29 cellular contexts compared by ENCODE assay signal in the genomic region with DNA sequence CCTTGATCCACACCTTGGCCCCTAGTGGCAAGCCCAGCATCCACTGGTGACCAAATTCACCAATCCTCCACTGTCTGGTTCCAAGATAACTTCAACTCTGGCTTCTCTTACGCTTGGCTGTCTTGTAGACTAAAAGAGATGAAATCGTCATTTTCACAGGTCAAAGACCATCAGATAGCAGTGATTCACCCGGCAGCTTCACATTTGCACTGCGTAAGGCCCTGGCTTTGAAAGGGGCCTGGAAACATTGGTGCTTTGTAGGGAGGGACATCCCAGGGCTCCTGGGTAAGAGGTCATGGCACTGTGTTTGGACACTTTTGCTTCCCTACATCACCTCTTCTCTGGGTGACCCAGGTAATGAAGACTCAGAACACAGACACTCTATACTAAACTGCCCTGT.
"Had no signal": no experiment of that assay in that cellular context is flagged by ENCODE, and none has a peak within 500 bp of the region (broad histone marks: within the 10 kb centered on the region; RNA-seq: fewer than 3 reads in every experiment).

No MANE protein-coding gene starts in this region.

- H3K4me1 ChIP-seq: esophagus muscularis mucosa, thyroid gland, upper lobe of left lung, vagina had no signal

- H3K4me1 Mint-ChIP-seq: activated CD4-positive, alpha-beta memory T cell treated with anti-CD3 and anti-CD28 coated beads, Interleukin-2, amount 10 ng/mL, durations not matched to agents 7 days and 5 days; activated CD4-positive, alpha-beta T cell treated with anti-CD3 and anti-CD28 coated beads, Interleukin-2, amount 10 ng/mL, durations not matched to agents 7 days and 5 days; activated naive CD4-positive, alpha-beta T cell treated with anti-CD3 and anti-CD28 coated beads, Interleukin-2, amount 10 ng/mL, durations not matched to agents 7 days and 5 days; activated naive CD8-positive, alpha-beta T cell treated with anti-CD3 and anti-CD28 coated beads, Interleukin-2, amount 10 ng/mL, durations not matched to agents 7 days and 5 days; central memory CD8-positive, alpha-beta T cell; mesothelial cell of epicardium; naive B cell; stimulated activated naive B cell treated with anti-CD40 and anti-IgM and Interleukin-4, amounts not matched to agents 10 μg/mL and 1 μg/mL and 100 μg/mL, for 72 hours had no signal

- H3K9me3 Mint-ChIP-seq: activated CD4-positive, alpha-beta memory T cell treated with anti-CD3 and anti-CD28 coated beads, Interleukin-2, amount 10 ng/mL, durations not matched to agents 7 days and 5 days; activated CD4-positive, alpha-beta T cell treated with anti-CD3 and anti-CD28 coated beads, Interleukin-2, amount 10 ng/mL, durations not matched to agents 7 days and 5 days; activated naive CD4-positive, alpha-beta T cell treated with anti-CD3 and anti-CD28 coated beads, Interleukin-2, amount 10 ng/mL, durations not matched to agents 7 days and 5 days; activated naive CD8-positive, alpha-beta T cell treated with anti-CD3 and anti-CD28 coated beads, Interleukin-2, amount 10 ng/mL, durations not matched to agents 7 days and 5 days; activated T-cell treated with anti-CD3 and anti-CD28 coated beads, Interleukin-2, amount 50 U/mL, for 24 hours; central memory CD8-positive, alpha-beta T cell; mesothelial cell of epicardium; T-helper 1 cell treated with Interleukin-12 subunit alpha and Interleukin-12 subunit beta and Interleukin-4 antibody, amounts not matched to agents 30 μg/mL and 1 μg/mL, for 36 hours had no signal

- H3K27me3 Mint-ChIP-seq: activated CD4-positive, alpha-beta T cell treated with anti-CD3 and anti-CD28 coated beads, Interleukin-2, amount 10 ng/mL, durations not matched to agents 7 days and 5 days; activated naive CD8-positive, alpha-beta T cell treated with anti-CD3 and anti-CD28 coated beads, Interleukin-2, amount 10 ng/mL, durations not matched to agents 7 days and 5 days had no signal

- H3K27ac ChIP-seq: esophagus muscularis mucosa, stomach, thyroid gland, upper lobe of left lung, vagina had no signal

- H3K36me3 Mint-ChIP-seq: activated naive CD4-positive, alpha-beta T cell treated with anti-CD3 and anti-CD28 coated beads, Interleukin-2, amount 10 ng/mL, durations not matched to agents 7 days and 5 days; activated naive CD8-positive, alpha-beta T cell treated with anti-CD3 and anti-CD28 coated beads, Interleukin-2, amount 10 ng/mL, durations not matched to agents 7 days and 5 days; stimulated activated naive B cell treated with anti-CD40 and anti-IgM and Interleukin-4, amounts not matched to agents 10 μg/mL and 1 μg/mL and 100 μg/mL, for 72 hours had no signal

- H3K9me3 ChIP-seq: esophagus muscularis mucosa, stomach, thyroid gland, upper lobe of left lung, vagina had no signal

- H3K27ac Mint-ChIP-seq: activated CD4-positive, alpha-beta memory T cell treated with anti-CD3 and anti-CD28 coated beads, Interleukin-2, amount 10 ng/mL, durations not matched to agents 7 days and 5 days; activated CD4-positive, alpha-beta T cell treated with anti-CD3 and anti-CD28 coated beads, Interleukin-2, amount 10 ng/mL, durations not matched to agents 7 days and 5 days; activated naive CD4-positive, alpha-beta T cell treated with anti-CD3 and anti-CD28 coated beads, Interleukin-2, amount 10 ng/mL, durations not matched to agents 7 days and 5 days; activated naive CD8-positive, alpha-beta T cell treated with anti-CD3 and anti-CD28 coated beads, Interleukin-2, amount 10 ng/mL, durations not matched to agents 7 days and 5 days; activated T-cell treated with anti-CD3 and anti-CD28 coated beads, Interleukin-2, amount 50 U/mL, for 24 hours; mesothelial cell of epicardium; stimulated activated naive B cell treated with anti-CD40 and anti-IgM and Interleukin-4, amounts not matched to agents 10 μg/mL and 1 μg/mL and 100 μg/mL, for 72 hours; T-helper 1 cell treated with Interleukin-12 subunit alpha and Interleukin-12 subunit beta and Interleukin-4 antibody, amounts not matched to agents 30 μg/mL and 1 μg/mL, for 36 hours had no signal

- DNase-seq: activated CD4-positive, alpha-beta memory T cell treated with anti-CD3 and anti-CD28 coated beads, Interleukin-2, amount 10 ng/mL, durations not matched to agents 7 days and 5 days; activated CD4-positive, alpha-beta T cell treated with anti-CD3 and anti-CD28 coated beads for 1 hour; activated CD4-positive, alpha-beta T cell treated with anti-CD3 and anti-CD28 coated beads, Interleukin-2, amount 10 ng/mL, durations not matched to agents 7 days and 5 days; activated CD8-positive, alpha-beta memory T cell treated with anti-CD3 and anti-CD28 coated beads, Interleukin-2, amount 50 U/mL, for 48 hours; activated gamma-delta T cell; activated naive CD4-positive, alpha-beta T cell treated with anti-CD3 and anti-CD28 coated beads, Interleukin-2, amount 10 ng/mL, durations not matched to agents 7 days and 5 days; activated naive CD8-positive, alpha-beta T cell treated with anti-CD3 and anti-CD28 coated beads, Interleukin-2, amount 10 ng/mL, durations not matched to agents 7 days and 5 days; activated T-cell treated with anti-CD3 and anti-CD28 coated beads, Interleukin-2, amount 50 U/mL, for 24 hours; amniotic stem cell; dermis blood vessel endothelial cell; effector CD4-positive, alpha-beta T cell; left cardiac atrium; mammary epithelial cell; naive B cell; occipital lobe; posterior cingulate gyrus; stimulated activated CD4-positive, alpha-beta T cell treated with anti-CD3 and anti-CD28 coated beads, Interleukin-15, amount 100 ng/mL, for 24 hours; stimulated activated CD4-positive, alpha-beta T cell treated with anti-CD3 and anti-CD28 coated beads, Interleukin-2, amount 100 ng/mL, for 24 hours; stimulated activated naive B cell treated with anti-CD40 and anti-IgM and Interleukin-4, amounts not matched to agents 10 μg/mL and 1 μg/mL and 100 μg/mL, for 72 hours; stomach; T-helper 9 cell; thyroid gland; upper lobe of left lung had no signal

- H3K27me3 ChIP-seq: thyroid gland, upper lobe of left lung, vagina had no signal

- H3K4me3 ChIP-seq: esophagus muscularis mucosa, stomach, thyroid gland, upper lobe of left lung, vagina had no signal

- H3K4me3 Mint-ChIP-seq: activated CD4-positive, alpha-beta memory T cell treated with anti-CD3 and anti-CD28 coated beads, Interleukin-2, amount 10 ng/mL, durations not matched to agents 7 days and 5 days; activated CD4-positive, alpha-beta T cell treated with anti-CD3 and anti-CD28 coated beads, Interleukin-2, amount 10 ng/mL, durations not matched to agents 7 days and 5 days; activated naive CD4-positive, alpha-beta T cell treated with anti-CD3 and anti-CD28 coated beads, Interleukin-2, amount 10 ng/mL, durations not matched to agents 7 days and 5 days; activated naive CD8-positive, alpha-beta T cell treated with anti-CD3 and anti-CD28 coated beads, Interleukin-2, amount 10 ng/mL, durations not matched to agents 7 days and 5 days; activated T-cell treated with anti-CD3 and anti-CD28 coated beads, Interleukin-2, amount 50 U/mL, for 24 hours; central memory CD8-positive, alpha-beta T cell; mesothelial cell of epicardium; naive B cell; stimulated activated naive B cell treated with anti-CD40 and anti-IgM and Interleukin-4, amounts not matched to agents 10 μg/mL and 1 μg/mL and 100 μg/mL, for 72 hours; T-helper 1 cell treated with Interleukin-12 subunit alpha and Interleukin-12 subunit beta and Interleukin-4 antibody, amounts not matched to agents 30 μg/mL and 1 μg/mL, for 36 hours had no signal

- ATAC-seq: left cardiac atrium; right cardiac atrium; stimulated activated naive B cell treated with anti-CD40 and anti-IgM and Interleukin-4, amounts not matched to agents 10 μg/mL and 1 μg/mL and 100 μg/mL, for 72 hours had no signal

- H3K36me3 ChIP-seq: upper lobe of left lung, vagina had no signal
